ENCODE assay signal across 1 cellular context in the genomic region with DNA sequence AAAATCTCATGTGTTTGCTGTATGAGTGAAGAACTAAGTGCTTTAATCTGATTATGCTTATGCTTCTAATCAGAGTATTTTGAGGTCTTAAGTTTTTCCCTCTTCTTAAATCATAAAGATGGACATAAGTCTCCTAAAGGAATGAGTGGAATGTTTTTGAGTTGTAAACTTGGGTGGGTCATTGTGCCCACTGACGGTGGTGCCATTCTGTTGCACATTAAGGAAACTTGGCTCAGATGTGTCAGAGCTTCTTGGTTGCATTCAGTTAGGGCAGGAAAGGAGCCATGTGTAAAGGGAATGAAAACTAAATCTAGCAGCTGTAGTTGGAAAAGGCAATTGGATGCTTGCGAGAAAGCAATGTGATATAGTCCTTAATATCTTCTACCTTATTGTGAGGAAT.
TF ChIP-seq lines count a peak whose summit lies in the region.

No MANE protein-coding gene starts in this region.

TF ChIP-seq in SK-N-SH, 30 proteins besides CTCF, POLR2A, EP300 and RAD21:
- TF ChIP-seq, protein P1, sequence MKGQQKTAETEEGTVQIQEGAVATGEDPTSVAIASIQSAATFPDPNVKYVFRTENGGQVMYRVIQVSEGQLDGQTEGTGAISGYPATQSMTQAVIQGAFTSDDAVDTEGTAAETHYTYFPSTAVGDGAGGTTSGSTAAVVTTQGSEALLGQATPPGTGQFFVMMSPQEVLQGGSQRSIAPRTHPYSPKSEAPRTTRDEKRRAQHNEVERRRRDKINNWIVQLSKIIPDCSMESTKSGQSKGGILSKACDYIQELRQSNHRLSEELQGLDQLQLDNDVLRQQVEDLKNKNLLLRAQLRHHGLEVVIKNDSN (IDR thresholded peaks at IDR 0.05; ENCODE audit: borderline replicate concordance, low read depth) = no peak
- TF ChIP-seq, protein P2, sequence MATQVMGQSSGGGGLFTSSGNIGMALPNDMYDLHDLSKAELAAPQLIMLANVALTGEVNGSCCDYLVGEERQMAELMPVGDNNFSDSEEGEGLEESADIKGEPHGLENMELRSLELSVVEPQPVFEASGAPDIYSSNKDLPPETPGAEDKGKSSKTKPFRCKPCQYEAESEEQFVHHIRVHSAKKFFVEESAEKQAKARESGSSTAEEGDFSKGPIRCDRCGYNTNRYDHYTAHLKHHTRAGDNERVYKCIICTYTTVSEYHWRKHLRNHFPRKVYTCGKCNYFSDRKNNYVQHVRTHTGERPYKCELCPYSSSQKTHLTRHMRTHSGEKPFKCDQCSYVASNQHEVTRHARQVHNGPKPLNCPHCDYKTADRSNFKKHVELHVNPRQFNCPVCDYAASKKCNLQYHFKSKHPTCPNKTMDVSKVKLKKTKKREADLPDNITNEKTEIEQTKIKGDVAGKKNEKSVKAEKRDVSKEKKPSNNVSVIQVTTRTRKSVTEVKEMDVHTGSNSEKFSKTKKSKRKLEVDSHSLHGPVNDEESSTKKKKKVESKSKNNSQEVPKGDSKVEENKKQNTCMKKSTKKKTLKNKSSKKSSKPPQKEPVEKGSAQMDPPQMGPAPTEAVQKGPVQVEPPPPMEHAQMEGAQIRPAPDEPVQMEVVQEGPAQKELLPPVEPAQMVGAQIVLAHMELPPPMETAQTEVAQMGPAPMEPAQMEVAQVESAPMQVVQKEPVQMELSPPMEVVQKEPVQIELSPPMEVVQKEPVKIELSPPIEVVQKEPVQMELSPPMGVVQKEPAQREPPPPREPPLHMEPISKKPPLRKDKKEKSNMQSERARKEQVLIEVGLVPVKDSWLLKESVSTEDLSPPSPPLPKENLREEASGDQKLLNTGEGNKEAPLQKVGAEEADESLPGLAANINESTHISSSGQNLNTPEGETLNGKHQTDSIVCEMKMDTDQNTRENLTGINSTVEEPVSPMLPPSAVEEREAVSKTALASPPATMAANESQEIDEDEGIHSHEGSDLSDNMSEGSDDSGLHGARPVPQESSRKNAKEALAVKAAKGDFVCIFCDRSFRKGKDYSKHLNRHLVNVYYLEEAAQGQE (IDR thresholded peaks at IDR 0.05; ENCODE audit: low read depth, low read length) = no peak
- TF ChIP-seq FOXM1 (IDR thresholded peaks at IDR 0.05; ENCODE audit: low read depth) = no peak
- TF ChIP-seq, protein P3, sequence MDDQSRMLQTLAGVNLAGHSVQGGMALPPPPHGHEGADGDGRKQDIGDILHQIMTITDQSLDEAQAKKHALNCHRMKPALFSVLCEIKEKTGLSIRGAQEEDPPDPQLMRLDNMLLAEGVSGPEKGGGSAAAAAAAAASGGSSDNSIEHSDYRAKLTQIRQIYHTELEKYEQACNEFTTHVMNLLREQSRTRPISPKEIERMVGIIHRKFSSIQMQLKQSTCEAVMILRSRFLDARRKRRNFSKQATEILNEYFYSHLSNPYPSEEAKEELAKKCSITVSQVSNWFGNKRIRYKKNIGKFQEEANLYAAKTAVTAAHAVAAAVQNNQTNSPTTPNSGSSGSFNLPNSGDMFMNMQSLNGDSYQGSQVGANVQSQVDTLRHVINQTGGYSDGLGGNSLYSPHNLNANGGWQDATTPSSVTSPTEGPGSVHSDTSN (IDR thresholded peaks at IDR 0.05) = no peak
- no peak for TF ChIP-seq TEAD4 (IDR thresholded peaks at IDR 0.05; ENCODE audit: borderline replicate concordance, insufficient read depth)
